16 cellular contexts compared by ENCODE assay signal in the genomic region with DNA sequence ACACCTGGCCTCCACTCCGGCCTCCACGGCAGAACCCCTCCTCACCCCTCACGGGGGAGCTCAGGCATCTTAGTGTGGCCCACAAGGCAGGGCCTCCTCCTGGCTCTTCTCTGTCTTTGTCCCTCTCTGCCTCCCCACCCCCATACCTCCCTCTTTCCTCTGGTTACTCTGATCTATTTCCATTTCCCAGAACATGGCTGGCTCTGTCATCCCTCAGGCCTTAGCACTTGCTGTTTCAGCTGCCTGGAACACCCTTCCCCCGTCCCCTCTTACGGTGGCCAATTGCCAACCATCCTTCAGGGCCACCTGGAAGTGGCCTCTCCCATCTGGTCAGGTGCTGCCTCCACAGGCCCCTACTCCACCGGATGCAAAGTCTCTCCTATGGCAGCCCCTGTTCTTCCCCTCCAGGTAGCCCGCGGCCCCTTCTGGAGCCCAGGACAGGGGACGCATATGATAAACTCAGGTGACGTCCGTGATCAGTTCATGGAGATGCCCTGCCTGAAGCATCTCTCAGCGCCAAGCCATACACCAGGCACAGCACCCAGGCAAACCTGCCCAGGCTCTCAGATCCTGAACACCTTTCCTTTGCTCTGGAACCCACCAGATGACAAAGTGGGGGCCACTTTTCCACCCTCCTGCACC. TPM values are rescaled to one million over a fixed set of nuclear protein-coding genes. Genes with fewer than 3 reads are reported as not detected.
"Had no signal": no experiment of that assay in that cellular context is flagged by ENCODE, and none has a peak within 500 bp of the region (broad histone marks: within the 10 kb centered on the region; RNA-seq: fewer than 3 reads in every experiment).

No MANE protein-coding gene starts in this region.

- H3K27ac ChIP-seq: brain microvascular endothelial cell, tibial nerve had no signal

- H3K9me3 Mint-ChIP-seq: activated naive CD4-positive, alpha-beta T cell treated with anti-CD3 and anti-CD28 coated beads, Interleukin-2, amount 50 U/mL, for 72 hours; activated T-cell treated with anti-CD3 and anti-CD28 coated beads, Interleukin-2, amount 50 U/mL, for 4 hours; naive thymus-derived CD4-positive, alpha-beta T cell; stimulated activated effector memory CD8-positive, alpha-beta T cell treated with anti-CD3 and anti-CD28 coated beads, Interleukin-12 subunit alpha, Interleukin-12 subunit beta, amount 100 ng/mL, for 72 hours had no signal

- H3K9me3 ChIP-seq: tibial nerve had no signal

- ATAC-seq: activated CD4-positive, CD25-positive, alpha-beta regulatory T cell treated with anti-CD3 and anti-CD28 coated beads, Interleukin-2, amount 50 U/mL, for 24 hours; activated naive CD4-positive, alpha-beta T cell treated with anti-CD3 and anti-CD28 coated beads, Interleukin-2, amount 50 U/mL, for 72 hours; activated T-cell treated with anti-CD3 and anti-CD28 coated beads, Interleukin-2, amount 50 U/mL, for 4 hours; naive thymus-derived CD4-positive, alpha-beta T cell; stimulated activated effector memory CD8-positive, alpha-beta T cell treated with anti-CD3 and anti-CD28 coated beads, Interleukin-12 subunit alpha, Interleukin-12 subunit beta, amount 100 ng/mL, for 72 hours had no signal

- DNase-seq: activated CD4-positive, alpha-beta T cell treated with anti-CD3 and anti-CD28 coated beads, Interleukin-2, amount 50 U/mL, for 4 hours; activated effector memory CD4-positive, alpha-beta T cell treated with anti-CD3 and anti-CD28 coated beads, Interleukin-2, amount 50 U/mL, for 16 hours; activated T-cell treated with anti-CD3 and anti-CD28 coated beads, Interleukin-2, amount 50 U/mL, for 4 hours; amniotic stem cell; brain microvascular endothelial cell; cerebellar nuclear complex; hypothalamus; mammary epithelial cell; occipital lobe; T-helper 2 cell had no signal

- H3K27ac Mint-ChIP-seq: naive thymus-derived CD4-positive, alpha-beta T cell; stimulated activated effector memory CD8-positive, alpha-beta T cell treated with anti-CD3 and anti-CD28 coated beads, Interleukin-12 subunit alpha, Interleukin-12 subunit beta, amount 100 ng/mL, for 72 hours had no signal

- H3K4me3 Mint-ChIP-seq: activated T-cell treated with anti-CD3 and anti-CD28 coated beads, Interleukin-2, amount 50 U/mL, for 4 hours; stimulated activated effector memory CD8-positive, alpha-beta T cell treated with anti-CD3 and anti-CD28 coated beads, Interleukin-12 subunit alpha, Interleukin-12 subunit beta, amount 100 ng/mL, for 72 hours had no signal

- H3K4me1 Mint-ChIP-seq: stimulated activated effector memory CD8-positive, alpha-beta T cell treated with anti-CD3 and anti-CD28 coated beads, Interleukin-12 subunit alpha, Interleukin-12 subunit beta, amount 100 ng/mL, for 72 hours had no signal

- H3K36me3 ChIP-seq: brain microvascular endothelial cell, tibial nerve had no signal

- H3K4me3 ChIP-seq: tibial nerve had no signal

- H3K36me3 Mint-ChIP-seq: activated naive CD4-positive, alpha-beta T cell treated with anti-CD3 and anti-CD28 coated beads, Interleukin-2, amount 50 U/mL, for 72 hours; naive thymus-derived CD4-positive, alpha-beta T cell; stimulated activated effector memory CD8-positive, alpha-beta T cell treated with anti-CD3 and anti-CD28 coated beads, Interleukin-12 subunit alpha, Interleukin-12 subunit beta, amount 100 ng/mL, for 72 hours had no signal

RNA-seq across cellular contexts. Expression of a gene that starts 3.6 kb away (rescaled TPM):
- polyA plus RNA-seq: mammary epithelial cell; naive thymus-derived CD4-positive, alpha-beta T cell had no signal

RNA-seq across cellular contexts. Expression of a gene that starts 28.9 kb away (rescaled TPM):
- polyA plus RNA-seq: esophagus; mammary epithelial cell; naive thymus-derived CD4-positive, alpha-beta T cell had no signal

RNA-seq across cellular contexts. Expression of a gene that starts 34.7 kb away (rescaled TPM):
- polyA plus RNA-seq: esophagus, mammary epithelial cell had no signal

RNA-seq across cellular contexts. Expression of a gene that starts 35.3 kb away (rescaled TPM):
- polyA plus RNA-seq: esophagus; mammary epithelial cell; naive thymus-derived CD4-positive, alpha-beta T cell had no signal

RNA-seq across cellular contexts. Expression of a gene that starts 48.2 kb away (rescaled TPM):
- polyA plus RNA-seq: esophagus, mammary epithelial cell had no signal
